Comparison of ENCODE assay signal across 10 cellular contexts in the genomic region with DNA sequence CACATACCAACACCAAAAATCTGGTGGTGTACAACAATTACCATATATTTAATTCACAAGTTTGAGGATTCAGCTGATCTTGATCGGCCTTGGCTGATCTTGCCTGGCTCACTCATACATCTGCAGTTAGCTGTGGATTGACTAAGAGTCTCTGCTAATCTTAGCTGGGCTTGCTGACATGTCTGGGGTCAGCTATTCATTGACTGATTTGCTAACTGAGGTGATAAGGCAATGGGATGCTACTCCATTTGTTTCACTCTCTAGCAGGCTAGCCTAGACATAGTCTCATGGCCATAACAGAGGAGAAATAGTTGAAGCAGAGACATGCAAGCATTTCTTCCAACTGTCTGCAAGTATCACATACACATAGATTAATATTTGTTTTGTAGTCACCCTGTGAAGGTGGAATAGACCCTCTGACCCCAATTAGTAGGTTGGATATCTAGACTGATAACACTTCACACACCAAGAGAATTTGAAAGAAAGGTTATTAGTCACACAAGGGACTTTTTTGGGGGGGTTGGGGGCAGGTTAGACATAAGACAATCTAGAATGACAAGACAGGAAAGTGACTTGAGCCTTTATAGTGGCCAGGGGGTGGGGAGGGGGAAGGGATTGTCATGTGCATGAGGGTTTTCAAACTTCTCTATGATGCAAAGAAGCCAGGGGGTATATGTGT.
"Had no signal": no experiment of that assay in that cellular context is flagged by ENCODE, and none has a peak within 500 bp of the region (broad histone marks: within the 10 kb centered on the region; RNA-seq: fewer than 3 reads in every experiment).

No MANE protein-coding gene starts in this region.

- H3K4me3 ChIP-seq: GM23338 had no signal

- H3K4me1 Mint-ChIP-seq: GM23338, H9, IgD-negative memory B cell had no signal

- H2AFZ ChIP-seq: GM23338 had no signal

- H3K27ac Mint-ChIP-seq: GM23338, H9, IgD-negative memory B cell had no signal

- H3K27ac ChIP-seq: HL-60, KMS-11 had no signal

- DNase-seq: H9, HCEC 1CT, KBM-7 had no signal

- FAIRE-seq: H1, H54, HepG2 had no signal

- H3K4me3 Mint-ChIP-seq: GM23338, H9, IgD-negative memory B cell had no signal

- H3K9me3 Mint-ChIP-seq: GM23338, H9, IgD-negative memory B cell had no signal

- ATAC-seq: GM23338, HepG2 had no signal

- H3K4me2 ChIP-seq: GM23338, KMS-11 had no signal

- H3K27me3 Mint-ChIP-seq: IgD-negative memory B cell had no signal

- H3K9ac ChIP-seq: KMS-11 had no signal
